In genomic region chr6:158999669-159000403, GRCh38 we compare ENCODE assay signal across 8 cellular contexts. TPM values are rescaled to one million over a fixed set of nuclear protein-coding genes. Genes with fewer than 3 reads are reported as not detected.
DNase-seq lines count a peak whose midpoint lies in the region; ATAC-seq and TF ChIP-seq lines count a peak whose summit lies in the region.

RSPH3 (minus strand) TSS chr6:159000202; CDS start chr6:158999550, 652 bp downstream.

- peak; percentile 92 for TF ChIP-seq POLR2A in GM19193 (IDR thresholded peaks at IDR 0.05; ENCODE audit: extremely low read depth, insufficient read depth, insufficient read length)

- H3K4me3 ChIP-seq in BE2C (ENCODE audit: low read depth, low read length) (peak within 1 kb of the TSS; percentile 89), choroid plexus epithelial cell (ENCODE audit: low read depth, low read length) (peak within 1 kb of the TSS; percentile 86)

- no peaks in the 10 kb centered on the region for H3K36me3 ChIP-seq in BE2C

- H3K4me1 ChIP-seq in BE2C = no peaks in the 10 kb centered on the region

- no peaks in the 10 kb centered on the region for H3K9me3 ChIP-seq in BE2C

- ATAC-seq in HG03432 (IDR thresholded peaks at IDR 0.05; ENCODE audit: unreplicated experiment) = peak; percentile 93

- peak; percentile 96 for DNase-seq in BE2C
- DNase-seq in NCI-H460 (ENCODE audit: extremely low read depth, low read depth) = peak; percentile 89
- DNase-seq in activated CD4-positive, alpha-beta T cell treated with anti-CD3 and anti-CD28 coated beads for 24 hours (ENCODE audit: low read depth in 2 of 2) = peak; percentile 87 to 92
- peak; percentile 93 for DNase-seq in choroid plexus epithelial cell (ENCODE audit: low read depth)
- DNase-seq in kidney glomerular epithelial cell (lab: John Stamatoyannopoulos, UW) = peak; percentile 95
- peak; percentile 92 for DNase-seq in stimulated activated CD4-positive, alpha-beta T cell treated with anti-CD3 and anti-CD28 coated beads, Interleukin-15, amount 100 ng/mL, for 48 hours (ENCODE audit: low read depth in 2 of 2)

- TF ChIP-seq CTCF in BE2C (IDR thresholded peaks at IDR 0.05; ENCODE audit: low read depth, low read length) (peak; percentile 33), choroid plexus epithelial cell (conservative IDR thresholded peaks at IDR 0.05; ENCODE audit: low read depth, low read length) (no peak)

- H3K27me3 ChIP-seq in BE2C = no peaks in the 10 kb centered on the region

RNA-seq across cellular contexts. Expression of gene RSPH3, which starts in this region (rescaled TPM):
- 2.3 TPM for polyA plus RNA-seq in BE2C (2012; ENCODE audit: insufficient read depth, insufficient read length, low read depth)
- 1.9 and 3.6 TPM in 2 replicates for total RNA-seq in NCI-H460 (2014; rRNA removed; shearing (Covaris generic))
- polyA plus RNA-seq in NCI-H460 (2014; cell fraction: nucleus; rRNA removed) = 0.91 and 1.0 TPM in 2 replicates

Comparison
In these comparisons a context has a peak if more than half of its experiments do, and no peak if none do; other contexts are left out.
1. Peak in every context shown above with its lines: DNase-seq, ATAC-seq and H3K4me3 ChIP-seq.